ENCODE assay signal across 10 cellular contexts in genomic region chr3:142931222-142931621, GRCh38. TPM values are rescaled to one million over a fixed set of nuclear protein-coding genes. Genes with fewer than 3 reads are reported as not detected.
DNase-seq lines count a peak whose midpoint lies in the region; ATAC-seq, FAIRE-seq and TF ChIP-seq lines count a peak whose summit lies in the region.
"Had no signal": no experiment of that assay in that cellular context is flagged by ENCODE, and none has a peak within 500 bp of the region (broad histone marks: within the 10 kb centered on the region; RNA-seq: fewer than 3 reads in every experiment).

No MANE protein-coding gene starts in this region.

- H2BK5ac ChIP-seq in neuronal stem cell (ENCODE audit: low read length) = no peak overlapping the region

- peak; percentile 62 for DNase-seq in activated CD4-positive, alpha-beta T cell treated with anti-CD3 and anti-CD28 coated beads for 36 hours
- DNase-seq in activated CD4-positive, alpha-beta T cell treated with anti-CD3 and anti-CD28 coated beads for 4 hours = no peak
- DNase-seq in SK-N-DZ (ENCODE audit: low spot score) (peak; percentile 38), neuronal stem cell (ENCODE audit: low spot score) (no peak), GF-D8 (lab: John Stamatoyannopoulos, UW) (no peak), activated gamma-delta T cell (lab: John Stamatoyannopoulos, UW) (no peak), D721Med (ENCODE audit: insufficient read length, low spot score) (no peak)

- FAIRE-seq in D721Med (lab: Jason Lieb, UNC) = no peak

- no peak overlapping the region for H3K4me3 ChIP-seq in neuronal stem cell (ENCODE audit: low read length in 2 of 2)
- H3K4me3 ChIP-seq: BLaER1 treated with 17β-estradiol and CSF1 and Interleukin-3, amounts not matched to agents 10 nM and 100 nM had no signal

- no peak overlapping the region for H3K9ac ChIP-seq in neuronal stem cell (ENCODE audit: low read depth, low read length, poor library complexity)
- H3K9ac ChIP-seq: BLaER1 treated with 17β-estradiol and CSF1 and Interleukin-3, amounts not matched to agents 10 nM and 100 nM had no signal

- no peak overlapping the region for H2AFZ ChIP-seq in neuronal stem cell (ENCODE audit: low read length)

- H2AK5ac ChIP-seq in neuronal stem cell (ENCODE audit: low read depth, low read length) = no peak overlapping the region

- H3K4me2 ChIP-seq in neuronal stem cell (ENCODE audit: insufficient read depth, low read length, poor library complexity, severe bottlenecking) = no peak overlapping the region
- H3K4me2 ChIP-seq: BLaER1 treated with 17β-estradiol and CSF1 and Interleukin-3, amounts not matched to agents 10 nM and 100 nM had no signal

- H2BK15ac ChIP-seq in neuronal stem cell (ENCODE audit: low read length) = no peak overlapping the region

- no peak overlapping the region for H3K14ac ChIP-seq in neuronal stem cell (ENCODE audit: low read length)

- H3K4me3 Mint-ChIP-seq in activated CD4-positive, alpha-beta T cell treated with anti-CD3 and anti-CD28 coated beads for 36 hours = no peak overlapping the region

- H3K9me3 ChIP-seq in neuronal stem cell (replicated peaks in 1 of 2; ENCODE audit: control insufficient read depth in 2 of 2, insufficient read depth in 1 of 2, low read depth in 1 of 2, low read length in 2 of 2) = no peaks in the 10 kb centered on the region
- H3K9me3 ChIP-seq: BLaER1 treated with 17β-estradiol and CSF1 and Interleukin-3, amounts not matched to agents 10 nM and 100 nM had no signal

- CTCF ChIA-PET in activated CD4-positive, alpha-beta T cell treated with anti-CD3 and anti-CD28 coated beads for 36 hours (lab: Charles Lee) = interaction anchor here (0.7 to 2.1 kb wide), 11 partner anchors 8 to 465 kb away, joined by 3 to 8 read pairs (median 4); no protein-coding TSS in a partner anchor

- no peak overlapping the region for H3K23ac ChIP-seq in neuronal stem cell (ENCODE audit: low read depth, low read length, poor library complexity)

- no peak for TF ChIP-seq CTCF in D721Med (IDR thresholded peaks at IDR 0.05; ENCODE audit: insufficient read depth, missing control alignments)

- no peaks in the 10 kb centered on the region for H3K36me3 ChIP-seq in neuronal stem cell (replicated peaks in 1 of 2; ENCODE audit: control insufficient read depth in 2 of 2, insufficient read depth in 2 of 2, low read length in 2 of 2)
- H3K36me3 ChIP-seq: BLaER1 treated with 17β-estradiol and CSF1 and Interleukin-3, amounts not matched to agents 10 nM and 100 nM had no signal

- H3K36me3 Mint-ChIP-seq in activated CD4-positive, alpha-beta T cell treated with anti-CD3 and anti-CD28 coated beads for 36 hours (ENCODE audit: low read depth) = no peaks in the 10 kb centered on the region

- H3K79me1 ChIP-seq in neuronal stem cell (ENCODE audit: low read depth, low read length) = no peaks in the 10 kb centered on the region

- peak overlapping the region; percentile 83 for H4K8ac ChIP-seq in neuronal stem cell (ENCODE audit: low read depth, low read length)

- H3K4ac ChIP-seq in neuronal stem cell (ENCODE audit: low read length) = no peak overlapping the region

- H3K27ac ChIP-seq in neuronal stem cell (replicated peaks; ENCODE audit: low read length) = no peak overlapping the region
- H3K27ac ChIP-seq: BLaER1 treated with 17β-estradiol and CSF1 and Interleukin-3, amounts not matched to agents 10 nM and 100 nM had no signal

- WGBS in neuronal stem cell (ENCODE audit: extremely low coverage in 2 of 2, insufficient read length in 2 of 2, insufficient replicate concordance in 1 of 2), 2 donors = no CpG with 5 or more reads among the region's 6 CpGs

- H2BK120ac ChIP-seq in neuronal stem cell (ENCODE audit: low read depth, low read length) = no peak overlapping the region

- no peaks in the 10 kb centered on the region for H3K9me3 Mint-ChIP-seq in activated CD4-positive, alpha-beta T cell treated with anti-CD3 and anti-CD28 coated beads for 36 hours (ENCODE audit: low read depth)

- no peak overlapping the region for H3K27ac Mint-ChIP-seq in activated CD4-positive, alpha-beta T cell treated with anti-CD3 and anti-CD28 coated beads for 36 hours

- peaks cover 0 to 18% (median 0%) of the 10 kb centered on the region in 3 experiments for H3K27me3 ChIP-seq in neuronal stem cell (ENCODE audit: control insufficient read depth in 3 of 3, insufficient read depth in 3 of 3, low read depth in 1 of 3, low read length in 3 of 3)
- H3K27me3 ChIP-seq: BLaER1 treated with 17β-estradiol and CSF1 and Interleukin-3, amounts not matched to agents 10 nM and 100 nM had no signal

- intact Hi-C loops in activated CD4-positive, alpha-beta T cell treated with anti-CD3 and anti-CD28 coated beads for 36 hours (cut with DNase I, micrococcal nuclease) = no loop called here

- POLR2A ChIA-PET in activated CD4-positive, alpha-beta T cell treated with anti-CD3 and anti-CD28 coated beads for 36 hours (lab: Charles Lee) = no interaction called here

- H2BK12ac ChIP-seq in neuronal stem cell (ENCODE audit: low read length) = no peak overlapping the region

- H3K18ac ChIP-seq in neuronal stem cell (ENCODE audit: low read length) = no peak overlapping the region

- H4K91ac ChIP-seq in neuronal stem cell (ENCODE audit: low read depth, low read length, poor library complexity) = no peak overlapping the region

- H3K4me1 Mint-ChIP-seq in activated CD4-positive, alpha-beta T cell treated with anti-CD3 and anti-CD28 coated beads for 36 hours = no peaks in the 10 kb centered on the region

- peak; percentile 87 for ATAC-seq in activated CD4-positive, alpha-beta T cell treated with anti-CD3 and anti-CD28 coated beads for 36 hours
- peak; percentile 75 for ATAC-seq in HG02870 (IDR thresholded peaks at IDR 0.05; ENCODE audit: unreplicated experiment)

- no peaks in the 10 kb centered on the region for H3K4me1 ChIP-seq in neuronal stem cell (ENCODE audit: control insufficient read depth in 2 of 2, insufficient read depth in 1 of 2, low read depth in 1 of 2, low read length in 2 of 2)
- H3K4me1 ChIP-seq: BLaER1 treated with 17β-estradiol and CSF1 and Interleukin-3, amounts not matched to agents 10 nM and 100 nM had no signal

- peaks cover 5% of the 10 kb centered on the region for H3K27me3 Mint-ChIP-seq in activated CD4-positive, alpha-beta T cell treated with anti-CD3 and anti-CD28 coated beads for 36 hours

RNA-seq across cellular contexts. Expression of gene PAQR9, which starts 32.3 kb away (rescaled TPM):
- not detected for total RNA-seq in activated CD4-positive, alpha-beta T cell treated with anti-CD3 and anti-CD28 coated beads for 36 hours
- not detected in 2 replicates for polyA plus RNA-seq in SK-N-DZ (2014; cell fraction: cytosol; rRNA removed)
- polyA plus RNA-seq in SK-N-DZ (2014; cell fraction: nucleus; rRNA removed) = 0.24 TPM in 1 of 2 replicates, not detected in the other
- 3.6 TPM for polyA plus RNA-seq in neuronal stem cell (2013, experiment 1 of 2)
- polyA plus RNA-seq in neuronal stem cell (2013, experiment 2 of 2) = 3.6 TPM
- total RNA-seq: LHCN-M2 had no signal

RNA-seq across cellular contexts. Expression of gene PCOLCE2, which starts 42.3 kb away (rescaled TPM):
- total RNA-seq in activated CD4-positive, alpha-beta T cell treated with anti-CD3 and anti-CD28 coated beads for 36 hours = under 1 TPM; 0.39 to 0.55 TPM
- polyA plus RNA-seq in SK-N-DZ (2014; cell fraction: cytosol; rRNA removed) = 0.39 and 0.71 TPM in 2 replicates
- 1.5 and 3.6 TPM in 2 replicates for polyA plus RNA-seq in SK-N-DZ (2014; cell fraction: nucleus; rRNA removed)
- polyA plus RNA-seq in neuronal stem cell (2013, experiment 1 of 2) = 7.8 TPM
- polyA plus RNA-seq in neuronal stem cell (2013, experiment 2 of 2) = 8.6 TPM

Comparison
In these comparisons a context has a peak if more than half of its experiments do, and no peak if none do; other contexts are left out.
1. DNase-seq: peak in activated CD4-positive, alpha-beta T cell treated with anti-CD3 and anti-CD28 coated beads for 36 hours (single experiment) and SK-N-DZ (single experiment); none in activated CD4-positive, alpha-beta T cell treated with anti-CD3 and anti-CD28 coated beads for 4 hours (0 of 2), neuronal stem cell (single experiment), GF-D8 (single experiment), activated gamma-delta T cell (single experiment) and D721Med (single experiment).